1 cellular context compared by ENCODE assay signal in the genomic region with DNA sequence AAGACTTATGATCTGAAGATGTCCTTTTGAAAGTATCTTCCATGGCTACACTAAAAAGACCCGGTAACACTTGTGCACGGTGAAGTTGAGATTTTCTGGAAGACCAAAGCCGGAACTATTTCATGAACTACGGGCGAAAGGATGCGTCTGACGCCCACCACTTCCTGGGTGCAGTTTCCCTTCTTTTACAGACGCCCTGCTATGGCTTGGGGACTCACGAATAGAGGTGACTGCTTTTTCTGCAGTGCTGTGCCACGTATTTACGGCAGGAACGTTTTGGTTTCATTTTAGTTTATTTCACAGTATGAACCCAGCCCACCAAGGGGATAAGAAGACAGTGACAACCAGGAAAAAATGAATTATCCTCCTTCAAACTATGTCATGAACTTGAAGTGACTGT.
TF ChIP-seq lines count a peak whose summit lies in the region.

No MANE protein-coding gene starts in this region.

TF ChIP-seq in WTC11, 78 proteins besides CTCF, POLR2A, EP300 and RAD21 (continued from another document):
- TF ChIP-seq, protein P1, sequence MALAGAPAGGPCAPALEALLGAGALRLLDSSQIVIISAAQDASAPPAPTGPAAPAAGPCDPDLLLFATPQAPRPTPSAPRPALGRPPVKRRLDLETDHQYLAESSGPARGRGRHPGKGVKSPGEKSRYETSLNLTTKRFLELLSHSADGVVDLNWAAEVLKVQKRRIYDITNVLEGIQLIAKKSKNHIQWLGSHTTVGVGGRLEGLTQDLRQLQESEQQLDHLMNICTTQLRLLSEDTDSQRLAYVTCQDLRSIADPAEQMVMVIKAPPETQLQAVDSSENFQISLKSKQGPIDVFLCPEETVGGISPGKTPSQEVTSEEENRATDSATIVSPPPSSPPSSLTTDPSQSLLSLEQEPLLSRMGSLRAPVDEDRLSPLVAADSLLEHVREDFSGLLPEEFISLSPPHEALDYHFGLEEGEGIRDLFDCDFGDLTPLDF (CRISPR knock-in tag; IDR thresholded peaks at IDR 0.05) = no peak
- TF ChIP-seq ZBTB21 (CRISPR knock-in tag; IDR thresholded peaks at IDR 0.05; ENCODE audit: borderline replicate concordance) (no peak), NFATC4 (CRISPR knock-in tag; IDR thresholded peaks at IDR 0.05) (no peak)
- TF ChIP-seq, protein P2, sequence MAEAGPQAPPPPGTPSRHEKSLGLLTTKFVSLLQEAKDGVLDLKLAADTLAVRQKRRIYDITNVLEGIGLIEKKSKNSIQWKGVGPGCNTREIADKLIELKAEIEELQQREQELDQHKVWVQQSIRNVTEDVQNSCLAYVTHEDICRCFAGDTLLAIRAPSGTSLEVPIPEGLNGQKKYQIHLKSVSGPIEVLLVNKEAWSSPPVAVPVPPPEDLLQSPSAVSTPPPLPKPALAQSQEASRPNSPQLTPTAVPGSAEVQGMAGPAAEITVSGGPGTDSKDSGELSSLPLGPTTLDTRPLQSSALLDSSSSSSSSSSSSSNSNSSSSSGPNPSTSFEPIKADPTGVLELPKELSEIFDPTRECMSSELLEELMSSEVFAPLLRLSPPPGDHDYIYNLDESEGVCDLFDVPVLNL (CRISPR knock-in tag; IDR thresholded peaks at IDR 0.05; ENCODE audit: borderline replicate concordance, low read depth) = no peak
- TF ChIP-seq, protein P3, sequence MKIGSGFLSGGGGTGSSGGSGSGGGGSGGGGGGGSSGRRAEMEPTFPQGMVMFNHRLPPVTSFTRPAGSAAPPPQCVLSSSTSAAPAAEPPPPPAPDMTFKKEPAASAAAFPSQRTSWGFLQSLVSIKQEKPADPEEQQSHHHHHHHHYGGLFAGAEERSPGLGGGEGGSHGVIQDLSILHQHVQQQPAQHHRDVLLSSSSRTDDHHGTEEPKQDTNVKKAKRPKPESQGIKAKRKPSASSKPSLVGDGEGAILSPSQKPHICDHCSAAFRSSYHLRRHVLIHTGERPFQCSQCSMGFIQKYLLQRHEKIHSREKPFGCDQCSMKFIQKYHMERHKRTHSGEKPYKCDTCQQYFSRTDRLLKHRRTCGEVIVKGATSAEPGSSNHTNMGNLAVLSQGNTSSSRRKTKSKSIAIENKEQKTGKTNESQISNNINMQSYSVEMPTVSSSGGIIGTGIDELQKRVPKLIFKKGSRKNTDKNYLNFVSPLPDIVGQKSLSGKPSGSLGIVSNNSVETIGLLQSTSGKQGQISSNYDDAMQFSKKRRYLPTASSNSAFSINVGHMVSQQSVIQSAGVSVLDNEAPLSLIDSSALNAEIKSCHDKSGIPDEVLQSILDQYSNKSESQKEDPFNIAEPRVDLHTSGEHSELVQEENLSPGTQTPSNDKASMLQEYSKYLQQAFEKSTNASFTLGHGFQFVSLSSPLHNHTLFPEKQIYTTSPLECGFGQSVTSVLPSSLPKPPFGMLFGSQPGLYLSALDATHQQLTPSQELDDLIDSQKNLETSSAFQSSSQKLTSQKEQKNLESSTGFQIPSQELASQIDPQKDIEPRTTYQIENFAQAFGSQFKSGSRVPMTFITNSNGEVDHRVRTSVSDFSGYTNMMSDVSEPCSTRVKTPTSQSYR (CRISPR knock-in tag; IDR thresholded peaks at IDR 0.05) = no peak
- TF ChIP-seq, protein P4, sequence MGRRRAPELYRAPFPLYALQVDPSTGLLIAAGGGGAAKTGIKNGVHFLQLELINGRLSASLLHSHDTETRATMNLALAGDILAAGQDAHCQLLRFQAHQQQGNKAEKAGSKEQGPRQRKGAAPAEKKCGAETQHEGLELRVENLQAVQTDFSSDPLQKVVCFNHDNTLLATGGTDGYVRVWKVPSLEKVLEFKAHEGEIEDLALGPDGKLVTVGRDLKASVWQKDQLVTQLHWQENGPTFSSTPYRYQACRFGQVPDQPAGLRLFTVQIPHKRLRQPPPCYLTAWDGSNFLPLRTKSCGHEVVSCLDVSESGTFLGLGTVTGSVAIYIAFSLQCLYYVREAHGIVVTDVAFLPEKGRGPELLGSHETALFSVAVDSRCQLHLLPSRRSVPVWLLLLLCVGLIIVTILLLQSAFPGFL (CRISPR knock-in tag; IDR thresholded peaks at IDR 0.05; ENCODE audit: borderline replicate concordance) = no peak
